12 cellular contexts compared by ENCODE assay signal in genomic region chr1:203448521-203449061, GRCh38. TPM values are rescaled to one million over a fixed set of nuclear protein-coding genes. Genes with fewer than 3 reads are reported as not detected.
A peak's percentile ranks its signal among the peaks of the same experiment; 100 is the strongest.
DNase-seq lines count a peak whose midpoint lies in the region; ATAC-seq and TF ChIP-seq lines count a peak whose summit lies in the region.
"Had no signal": no experiment of that assay in that cellular context is flagged by ENCODE, and none has a peak within 500 bp of the region (broad histone marks: within the 10 kb centered on the region; RNA-seq: fewer than 3 reads in every experiment).

No MANE protein-coding gene starts in this region.

- no peak for TF ChIP-seq CTCF in transverse colon (IDR thresholded peaks at IDR 0.05)

- H3K4me2 ChIP-seq in mesenchymal stem cell (ENCODE audit: low read length, poor library complexity, severe bottlenecking) = no peak overlapping the region

- TF ChIP-seq POLR2A in transverse colon (IDR thresholded peaks at IDR 0.05) = no peak

- H3K14ac ChIP-seq in mesenchymal stem cell (ENCODE audit: low read length in 2 of 2) = no peak overlapping the region

- peak overlapping the region; percentile 73 for H2AFZ ChIP-seq in mesenchymal stem cell (ENCODE audit: low read depth, low read length)

- intact Hi-C loops in transverse colon (cut with DNase I; ENCODE audit: low total_unique reads) = no loop called here

- in situ Hi-C loops in transverse colon (cut with MboI; ENCODE audit: low pct_ligation_motif_present in 1 of 4, low pct_unique_long_range_greater_than_20kb in 1 of 4, low sequenced_read_pairs in 3 of 4) = loop anchor here in 3 of 4 donors (10.0 to 25.0 kb wide), 3 partner anchors 104 to 186 kb away; no protein-coding TSS in a partner anchor

- H3K27ac ChIP-seq in mesenchymal stem cell (ENCODE audit: low read length, poor library complexity, severe bottlenecking) (no peak overlapping the region), transverse colon (peak overlapping the region; percentile 38 to 61 (median 55))

- H3K79me1 ChIP-seq in mesenchymal stem cell (replicated peaks; ENCODE audit: low read length, poor library complexity, severe bottlenecking) = no peaks in the 10 kb centered on the region

- ATAC-seq in HG03432 (IDR thresholded peaks at IDR 0.05; ENCODE audit: unreplicated experiment) (no peak), HG03175 (IDR thresholded peaks at IDR 0.05; ENCODE audit: unreplicated experiment) (no peak)

- no peak overlapping the region for H3K4me3 ChIP-seq in mesenchymal stem cell (ENCODE audit: insufficient read depth in 1 of 2, low read depth in 1 of 2, low read length in 2 of 2)
- no peak overlapping the region for H3K4me3 ChIP-seq in transverse colon
- H3K4me3 ChIP-seq: dorsolateral prefrontal cortex, skin epidermis had no signal

- no peak overlapping the region for H2BK12ac ChIP-seq in mesenchymal stem cell (ENCODE audit: low read length in 2 of 2)

- H3K18ac ChIP-seq in mesenchymal stem cell (ENCODE audit: low read depth in 1 of 2, low read length in 2 of 2) = no peak overlapping the region

- H2BK15ac ChIP-seq in mesenchymal stem cell (ENCODE audit: low read depth, poor library complexity, severe bottlenecking) = no peak overlapping the region

- H3K4me1 ChIP-seq in mesenchymal stem cell (ENCODE audit: control insufficient read depth, insufficient read depth, low read depth, low read length) (no peaks in the 10 kb centered on the region), transverse colon (peaks cover 0 to 8% (median 2%) of the 10 kb centered on the region in 4 donors)

- peak overlapping the region; percentile 40 for H4K8ac ChIP-seq in mesenchymal stem cell (ENCODE audit: low read length)

- H3K27me3 ChIP-seq in mesenchymal stem cell (ENCODE audit: control insufficient read depth in 1 of 2, insufficient read depth in 1 of 2, low read length in 2 of 2) = peaks cover 0 to 82% of the 10 kb centered on the region in 2 experiments
- no peaks in the 10 kb centered on the region for H3K27me3 ChIP-seq in transverse colon
- H3K27me3 ChIP-seq: dorsolateral prefrontal cortex had no signal

- H2AK5ac ChIP-seq in mesenchymal stem cell (ENCODE audit: low read length, severe bottlenecking) = no peak overlapping the region

- no peak overlapping the region for H2BK120ac ChIP-seq in mesenchymal stem cell (ENCODE audit: low read depth, low read length)

- no peak overlapping the region for H3K4ac ChIP-seq in mesenchymal stem cell (ENCODE audit: low read depth in 1 of 2, low read length in 2 of 2)

- DNase-seq in NCI-H146 (lab: John Stamatoyannopoulos, UW) = peak; percentile 80
- peak; percentile 80 for DNase-seq in cerebellum (ENCODE audit: low spot score)
- DNase-seq in mesenchymal stem cell = peak; percentile 62
- no peak for DNase-seq in transverse colon
- no peak for DNase-seq in anterior cingulate cortex (lab: John Stamatoyannopoulos, UW)
- DNase-seq: activated CD4-positive, CD25-positive, alpha-beta regulatory T cell treated with anti-CD3 and anti-CD28 coated beads, Interleukin-2, amount 50 U/mL, for 72 hours; activated effector memory CD4-positive, alpha-beta T cell treated with anti-CD3 and anti-CD28 coated beads, Interleukin-2, amount 50 U/mL, for 16 hours had no signal

- no peak for TF ChIP-seq EP300 in transverse colon (IDR thresholded peaks at IDR 0.05; ENCODE audit: low read depth)

- H3K36me3 ChIP-seq in mesenchymal stem cell (ENCODE audit: control insufficient read depth in 1 of 2, insufficient read depth in 2 of 2, low read depth in 1 of 2, low read length in 2 of 2) (no peaks in the 10 kb centered on the region), transverse colon (no peaks in the 10 kb centered on the region)

- WGBS in mesenchymal stem cell = 10% methylated on average over 9 of the region's 9 CpGs
- 55 to 57% methylated on average over 3 to 9 of the region's 9 CpGs for WGBS in transverse colon (ENCODE audit: low coverage in 1 of 2), 2 donors

- H3K9ac ChIP-seq in mesenchymal stem cell (ENCODE audit: low read length) = peak overlapping the region; percentile 41

- no peak overlapping the region for H3K23ac ChIP-seq in mesenchymal stem cell (ENCODE audit: low read length in 2 of 2)

- H3K9me3 ChIP-seq in mesenchymal stem cell (ENCODE audit: control insufficient read depth, low read length) (peaks cover 12% of the 10 kb centered on the region), transverse colon (peaks cover 4 to 5% of the 10 kb centered on the region in 2 donors)

- H4K91ac ChIP-seq in mesenchymal stem cell (ENCODE audit: low read length) = no peak overlapping the region

- no peak overlapping the region for H2BK5ac ChIP-seq in mesenchymal stem cell (ENCODE audit: low read depth, low read length, poor library complexity, severe bottlenecking)

RNA-seq across cellular contexts. Expression of gene PRELP, which starts 27.0 kb away (rescaled TPM):
- total RNA-seq in cerebellum (0.27 TPM), transverse colon (10 to 100 TPM; 15.4 to 35.2 (median 23.3) TPM)
- 2.2 TPM for polyA plus RNA-seq in mesenchymal stem cell (2013, experiment 1 of 2)
- polyA plus RNA-seq in mesenchymal stem cell (2013, experiment 2 of 2) = 2.1 TPM
- total RNA-seq: Daoy had no signal

RNA-seq across cellular contexts. Expression of gene OPTC, which starts 45.4 kb away (rescaled TPM):
- total RNA-seq in cerebellum = not detected
- polyA plus RNA-seq in mesenchymal stem cell (2013, experiment 1 of 2) = not detected
- not detected for polyA plus RNA-seq in mesenchymal stem cell (2013, experiment 2 of 2)
- not detected for total RNA-seq in transverse colon
- total RNA-seq: Daoy had no signal

Comparison
In these comparisons a context has a peak if more than half of its experiments do, and no peak if none do; other contexts are left out.
1. DNase-seq: peak in NCI-H146 (single experiment), cerebellum (single experiment) and mesenchymal stem cell (single experiment); none in transverse colon (single experiment) and anterior cingulate cortex (0 of 58).
2. RNA of gene PRELP, which starts 27.0 kb away (total RNA-seq): 15.4 to 35.2 TPM in transverse colon; 0.27 TPM in cerebellum (single experiment); every median in the first group is over 10 times any median in the second.